ENCODE assay signal across 18 cellular contexts in the genomic region with DNA sequence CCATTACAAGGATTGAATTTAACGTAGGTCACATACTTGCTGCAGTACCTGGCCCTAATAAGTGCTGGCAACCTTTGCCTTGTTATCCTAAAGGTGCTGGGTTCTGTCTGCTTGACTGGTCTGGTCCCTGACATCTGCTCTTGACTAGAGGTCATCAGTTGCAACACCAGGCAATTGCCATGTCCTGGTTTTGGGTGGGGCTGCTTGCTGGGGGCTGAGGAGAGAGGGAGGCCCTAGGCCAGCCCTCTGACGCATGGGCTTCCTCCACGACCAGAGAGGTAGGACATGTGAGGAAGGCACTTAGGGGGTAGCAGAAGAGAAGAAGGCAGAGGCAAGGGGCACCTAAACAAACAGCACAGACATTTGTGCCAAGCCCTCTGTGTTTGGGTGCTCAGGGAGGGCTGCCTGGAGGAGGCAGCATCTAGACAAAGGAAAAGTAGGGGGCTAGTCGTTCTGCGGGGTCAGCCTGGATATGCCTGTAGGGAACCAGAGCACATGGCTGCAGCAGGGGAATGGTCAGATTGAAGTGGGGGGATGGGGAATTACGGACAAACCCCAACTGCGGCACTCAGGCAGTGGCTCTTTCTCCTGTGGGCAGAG. TPM values are rescaled to one million over a fixed set of nuclear protein-coding genes. Genes with fewer than 3 reads are reported as not detected.
DNase-seq lines count a peak whose midpoint lies in the region; ATAC-seq and TF ChIP-seq lines count a peak whose summit lies in the region.
"Had no signal": no experiment of that assay in that cellular context is flagged by ENCODE, and none has a peak within 500 bp of the region (broad histone marks: within the 10 kb centered on the region; RNA-seq: fewer than 3 reads in every experiment).

No MANE protein-coding gene starts in this region.

- no peaks in the 10 kb centered on the region for H3K9me2 ChIP-seq in PC-3 (replicated peaks; ENCODE audit: low read length)

- intact Hi-C loops in cardiac septum (cut with DNase I): no loop called here
- intact Hi-C loops in heart right ventricle (cut with DNase I): no loop called here
- intact Hi-C loops in spleen (cut with DNase I; ENCODE audit: low total_unique reads): no loop called here
- intact Hi-C loops in PC-3 (cut with micrococcal nuclease): no loop called here

- no peaks in the 10 kb centered on the region for H4K20me1 ChIP-seq in PC-3 (ENCODE audit: low read length)

- H3K36me3 ChIP-seq in heart right ventricle (no peaks in the 10 kb centered on the region), spleen (no peaks in the 10 kb centered on the region), PC-3 (ENCODE audit: low read depth, low read length) (no peaks in the 10 kb centered on the region)
- H3K36me3 ChIP-seq: BLaER1 treated with 17β-estradiol and CSF1 and Interleukin-3, amounts not matched to agents 10 nM and 100 nM; SJSA1 had no signal

- peaks cover 0 to 3% (median 0%) of the 10 kb centered on the region in 11 donors for H3K9me3 ChIP-seq in heart right ventricle
- H3K9me3 ChIP-seq in spleen: peaks cover 0 to 15% (median 3%) of the 10 kb centered on the region in 8 donors
- no peaks in the 10 kb centered on the region for H3K9me3 ChIP-seq in PC-3 (ENCODE audit: low read length)
- H3K9me3 ChIP-seq: SJSA1 had no signal

- CTCF ChIA-PET in PC-3 (lab: Charles Lee): no interaction called here

- no peak overlapping the region for H2AFZ ChIP-seq in PC-3 (ENCODE audit: low read length)
- H2AFZ ChIP-seq: PC-9 had no signal

- peaks cover 7% of the 10 kb centered on the region for H3K27me3 Mint-ChIP-seq in glutamatergic neuron (ENCODE audit: unreplicated experiment)

- H3K4me2 ChIP-seq in PC-3 (ENCODE audit: low read length): no peak overlapping the region
- H3K4me2 ChIP-seq: BLaER1 treated with 17β-estradiol and CSF1 and Interleukin-3, amounts not matched to agents 10 nM and 100 nM; PC-9 had no signal

- POLR2A ChIA-PET in PC-3 (lab: Charles Lee; ENCODE audit: unreplicated experiment): no interaction called here

- H3K4me1 Mint-ChIP-seq in glutamatergic neuron (ENCODE audit: low read depth, unreplicated experiment): peaks cover 17% of the 10 kb centered on the region

- peak overlapping the region; percentile 42 for H3K4me3 Mint-ChIP-seq in glutamatergic neuron (ENCODE audit: unreplicated experiment)

- no peaks in the 10 kb centered on the region for H3F3A ChIP-seq in PC-3 (ENCODE audit: low read length, unreplicated experiment)

- H3K27ac ChIP-seq in heart right ventricle: no peak overlapping the region
- no peak overlapping the region for H3K27ac ChIP-seq in spleen
- H3K27ac ChIP-seq in PC-3 (ENCODE audit: low read length): no peak overlapping the region
- H3K27ac ChIP-seq: BLaER1 treated with 17β-estradiol and CSF1 and Interleukin-3, amounts not matched to agents 10 nM and 100 nM; PC-9; SJSA1 had no signal

- no peak for TF ChIP-seq POLR2A in spleen (IDR thresholded peaks at IDR 0.05)

- WGBS in heart right ventricle, 2 donors: 72 to 76% methylated on average over 7 of the region's 7 CpGs
- 68 to 80% (median 72%) methylated on average over 7 of the region's 7 CpGs for WGBS in spleen, 5 donors

- ATAC-seq in heart right ventricle: no peak
- ATAC-seq in PC-3: no peak

- H3K36me3 Mint-ChIP-seq in glutamatergic neuron (ENCODE audit: unreplicated experiment): peaks cover 15% of the 10 kb centered on the region

- no peaks in the 10 kb centered on the region for H3K79me2 ChIP-seq in PC-3 (ENCODE audit: low read length)

- H3K9ac ChIP-seq in PC-3 (ENCODE audit: low read length): no peak overlapping the region
- H3K9ac ChIP-seq: BLaER1 treated with 17β-estradiol and CSF1 and Interleukin-3, amounts not matched to agents 10 nM and 100 nM had no signal

- BruUV-seq in PC-3 (replicated peaks; lab: Mats Ljungman, UMichigan): no TSS peak

- H3K4me1 ChIP-seq in heart right ventricle (no peaks in the 10 kb centered on the region), spleen (no peaks in the 10 kb centered on the region), PC-3 (ENCODE audit: insufficient read depth, low read length) (no peaks in the 10 kb centered on the region)
- H3K4me1 ChIP-seq: SJSA1 had no signal

- peak overlapping the region; percentile 28 for H3K27ac Mint-ChIP-seq in glutamatergic neuron (ENCODE audit: unreplicated experiment)

- DNase-seq in cardiac septum (ENCODE audit: low spot score): peak; percentile 62
- no peak for DNase-seq in heart right ventricle
- no peak for DNase-seq in glutamatergic neuron
- DNase-seq in spleen: peak; percentile 22
- DNase-seq in PC-3: no peak
- DNase-seq in AML-193 (lab: John Stamatoyannopoulos, UW): no peak
- DNase-seq in NCI-H2227 (lab: John Stamatoyannopoulos, UW; ENCODE audit: unreplicated experiment): no peak
- DNase-seq: KG1, NCI-H1105 treated with DMSO at 0.1 percent for 48 hours, NCI-H1694, NCI-H2081 treated with DMSO at 0.1 percent for 48 hours, NCI-H510A, NCI-H774, PC-9 had no signal

- H3K27me3 ChIP-seq in heart right ventricle: peaks cover 0 to 31% (median 5%) of the 10 kb centered on the region in 7 donors
- peaks cover 0 to 37% (median 0%) of the 10 kb centered on the region in 7 donors for H3K27me3 ChIP-seq in spleen (replicated peaks in 1 of 7)
- no peaks in the 10 kb centered on the region for H3K27me3 ChIP-seq in PC-3 (ENCODE audit: low read length)
- H3K27me3 ChIP-seq: BLaER1 treated with 17β-estradiol and CSF1 and Interleukin-3, amounts not matched to agents 10 nM and 100 nM; SJSA1 had no signal

- TF ChIP-seq CTCF in heart right ventricle (IDR thresholded peaks at IDR 0.05) (no peak), glutamatergic neuron (IDR thresholded peaks at IDR 0.05; ENCODE audit: partially characterized antibody, unreplicated experiment) (no peak), spleen (IDR thresholded peaks at IDR 0.05 in 8 of 11, conservative IDR thresholded peaks at IDR 0.05 in 3 of 11) (no peak), PC-3 (conservative IDR thresholded peaks at IDR 0.05; ENCODE audit: low read depth, low read length) (no peak)

- peaks cover 12% of the 10 kb centered on the region for H3K9me3 Mint-ChIP-seq in glutamatergic neuron (ENCODE audit: unreplicated experiment)

- H3K4me3 ChIP-seq in heart right ventricle (no peak overlapping the region), spleen (no peak overlapping the region), PC-3 (ENCODE audit: low read length) (no peak overlapping the region)
- H3K4me3 ChIP-seq: BLaER1 treated with 17β-estradiol and CSF1 and Interleukin-3, amounts not matched to agents 10 nM and 100 nM; PC-9; SJSA1 had no signal

RNA-seq across cellular contexts. Expression of a gene that starts 21.7 kb away (rescaled TPM):
- total RNA-seq in cardiac septum (not detected), heart right ventricle (not detected), glutamatergic neuron (ENCODE audit: unreplicated experiment) (16.6 TPM), spleen (not detected), PC-3 (2014; rRNA removed) (not detected in 2 replicates)
- polyA plus RNA-seq in heart right ventricle (not detected), spleen (not detected)
- total RNA-seq: A673, HepG2, PC-9, SJSA1 had no signal
- polyA plus RNA-seq: HepG2 had no signal

RNA-seq across cellular contexts. Expression of a gene that starts 58.6 kb away (rescaled TPM):
- 47.8 TPM for total RNA-seq in cardiac septum
- total RNA-seq in heart right ventricle: 10 to 100 TPM; 46.6 to 61.2 (median 51.7) TPM
- polyA plus RNA-seq in heart right ventricle: 100 to 1,000 TPM in 1 of 2 donors, 10 to 100 TPM in 1; 49.4 to 108 TPM
- total RNA-seq in glutamatergic neuron (ENCODE audit: unreplicated experiment): 37.9 TPM
- total RNA-seq in spleen: 10 to 100 TPM; 49.3 to 73.1 (median 60.7) TPM
- polyA plus RNA-seq in spleen: 10 to 100 TPM; 54.5 to 69.1 (median 68.8) TPM
- 99.7 and 115 TPM in 2 replicates for total RNA-seq in PC-3 (2014; rRNA removed)

Comparison
In these comparisons a context has a peak if more than half of its experiments do, and no peak if none do; other contexts are left out.
1. DNase-seq: peak in cardiac septum (single experiment) and spleen (single experiment); none in heart right ventricle (0 of 2), glutamatergic neuron (single experiment), PC-3 (single experiment), AML-193 (0 of 2) and NCI-H2227 (single experiment).
2. RNA of a gene that starts 21.7 kb away (total RNA-seq): 16.6 TPM in glutamatergic neuron (single experiment); not detected in cardiac septum (single experiment), not detected in heart right ventricle, not detected in spleen and not detected in PC-3; every median in the first group is over 10 times any median in the second.